Comparison of ENCODE assay signal across 9 cellular contexts in genomic region chr14:39229222-39229543, GRCh38. TPM values are rescaled to one million over a fixed set of nuclear protein-coding genes. Genes with fewer than 3 reads are reported as not detected.
DNase-seq lines count a peak whose midpoint lies in the region; ATAC-seq lines count a peak whose summit lies in the region.
"Had no signal": no experiment of that assay in that cellular context is flagged by ENCODE, and none has a peak within 500 bp of the region (broad histone marks: within the 10 kb centered on the region; RNA-seq: fewer than 3 reads in every experiment).

No MANE protein-coding gene starts in this region.

- ATAC-seq in GM18511 (IDR thresholded peaks at IDR 0.05; ENCODE audit: unreplicated experiment) (peak; percentile 53), GM19397 (IDR thresholded peaks at IDR 0.05; ENCODE audit: unreplicated experiment) (no peak)
- peak; percentile 96 for ATAC-seq in activated T-cell treated with anti-CD3 and anti-CD28 coated beads, Interleukin-2, amount 50 U/mL, for 72 hours (replicated peaks in 1 of 2)

- no peaks in the 10 kb centered on the region for H3K36me3 Mint-ChIP-seq in activated T-cell treated with anti-CD3 and anti-CD28 coated beads, Interleukin-2, amount 50 U/mL, for 72 hours (ENCODE audit: insufficient read depth in 2 of 2)

- H3K27me3 Mint-ChIP-seq in activated T-cell treated with anti-CD3 and anti-CD28 coated beads, Interleukin-2, amount 50 U/mL, for 72 hours (ENCODE audit: low read depth), result no peaks in the 10 kb centered on the region

- no peaks in the 10 kb centered on the region for H3K9me3 Mint-ChIP-seq in activated T-cell treated with anti-CD3 and anti-CD28 coated beads, Interleukin-2, amount 50 U/mL, for 72 hours

- DNase-seq in LHCN-M2 (ENCODE audit: low read depth) (peak; percentile 43), retina (no peak), NCI-H187 (lab: John Stamatoyannopoulos, UW) (no peak), amniotic stem cell (lab: John Stamatoyannopoulos, UW) (no peak)
- peak; percentile 70 to 81 for DNase-seq in activated T-cell treated with anti-CD3 and anti-CD28 coated beads, Interleukin-2, amount 50 U/mL, for 72 hours
- peak; percentile 69 for DNase-seq in stimulated activated CD4-positive, alpha-beta T cell treated with anti-CD3 and anti-CD28 coated beads, Interleukin-15, amount 100 ng/mL, for 24 hours
- DNase-seq: NCI-H1694 had no signal

- H3K4me1 Mint-ChIP-seq in activated T-cell treated with anti-CD3 and anti-CD28 coated beads, Interleukin-2, amount 50 U/mL, for 72 hours (ENCODE audit: low read depth), result peaks cover 50% of the 10 kb centered on the region

- H3K4me3 Mint-ChIP-seq in activated T-cell treated with anti-CD3 and anti-CD28 coated beads, Interleukin-2, amount 50 U/mL, for 72 hours, result peak overlapping the region; percentile 69 to 86

- peak overlapping the region; percentile 99 for H3K27ac Mint-ChIP-seq in activated T-cell treated with anti-CD3 and anti-CD28 coated beads, Interleukin-2, amount 50 U/mL, for 72 hours

RNA-seq across cellular contexts. Expression of gene MIA2, which starts 4.5 kb away (rescaled TPM):
- total RNA-seq in LHCN-M2 (2014; rRNA removed), result 11.1 and 11.3 TPM in 2 replicates
- 3.7 TPM for polyA plus RNA-seq in LHCN-M2 (2012)
- 10 to 100 TPM; 54.5 to 56.7 TPM for total RNA-seq in activated T-cell treated with anti-CD3 and anti-CD28 coated beads, Interleukin-2, amount 50 U/mL, for 72 hours

RNA-seq across cellular contexts. Expression of gene PNN, which starts 54.1 kb away (rescaled TPM):
- 27.5 and 32.2 TPM in 2 replicates for total RNA-seq in LHCN-M2 (2014; rRNA removed)
- polyA plus RNA-seq in LHCN-M2 (2012), result 17.2 TPM
- total RNA-seq in activated T-cell treated with anti-CD3 and anti-CD28 coated beads, Interleukin-2, amount 50 U/mL, for 72 hours, result 100 to 1,000 TPM; 102 to 130 TPM

RNA-seq across cellular contexts. Expression of gene TRAPPC6B, which starts 59.0 kb away (rescaled TPM):
- 15.1 and 23.5 TPM in 2 replicates for total RNA-seq in LHCN-M2 (2014; rRNA removed)
- 7.9 TPM for polyA plus RNA-seq in LHCN-M2 (2012)
- total RNA-seq in activated T-cell treated with anti-CD3 and anti-CD28 coated beads, Interleukin-2, amount 50 U/mL, for 72 hours, result 10 to 100 TPM; 40.8 to 42.4 TPM

Comparison
In these comparisons a context has a peak if more than half of its experiments do, and no peak if none do; other contexts are left out.
1. DNase-seq: peak in LHCN-M2 (single experiment), activated T-cell treated with anti-CD3 and anti-CD28 coated beads, Interleukin-2, amount 50 U/mL, for 72 hours (2 of 2) and stimulated activated CD4-positive, alpha-beta T cell treated with anti-CD3 and anti-CD28 coated beads, Interleukin-15, amount 100 ng/mL, for 24 hours (single experiment); none in retina (single experiment), NCI-H187 (0 of 2) and amniotic stem cell (single experiment).